8 cellular contexts compared by ENCODE assay signal in genomic region chr5:181259974-181260719, GRCh38.
DNase-seq lines count a peak whose midpoint lies in the region; ATAC-seq, FAIRE-seq and TF ChIP-seq lines count a peak whose summit lies in the region.

No MANE protein-coding gene starts in this region.

- no peak for TF ChIP-seq POLR2A in H54 (IDR thresholded peaks at IDR 0.05; ENCODE audit: low read depth, low read length)

- H3K4me1 ChIP-seq in BLaER1 treated with 17β-estradiol and CSF1 and Interleukin-3, amounts not matched to agents 10 nM and 100 nM = peaks cover 41 to 60% (median 50%) of the 10 kb centered on the region in 10 experiments

- no peak for ATAC-seq in HG02798 (IDR thresholded peaks at IDR 0.05; ENCODE audit: poor library complexity, unreplicated experiment)

- H3K36me3 Mint-ChIP-seq in dendritic cell treated with granulocyte-macrophage colony-stimulating factor and Interleukin-4, amounts not matched to agents 40 ng/mL and 50 ng/mL, for 4 days (ENCODE audit: low read depth) = peaks cover 72% of the 10 kb centered on the region
- peaks cover 26% of the 10 kb centered on the region for H3K36me3 Mint-ChIP-seq in nephron (ENCODE audit: low read depth)

- peak overlapping the region; percentile 99 to 100 (median 100) for H3K9ac ChIP-seq in BLaER1 treated with 17β-estradiol and CSF1 and Interleukin-3, amounts not matched to agents 10 nM and 100 nM

- H4K20me1 ChIP-seq in BLaER1 treated with 17β-estradiol and CSF1 and Interleukin-3, amounts not matched to agents 10 nM and 100 nM = peaks cover 40 to 63% (median 52%) of the 10 kb centered on the region in 11 experiments; a peak in 20 of 22 replicates

- H3K27ac ChIP-seq in BLaER1 treated with 17β-estradiol and CSF1 and Interleukin-3, amounts not matched to agents 10 nM and 100 nM = peak overlapping the region; percentile 98 to 100 (median 100)
- peak overlapping the region; percentile 99 for H3K27ac ChIP-seq in KOPT-K1 (ENCODE audit: low read depth, low read length, poor library complexity, severe bottlenecking)

- intact Hi-C loops in dendritic cell treated with granulocyte-macrophage colony-stimulating factor and Interleukin-4, amounts not matched to agents 40 ng/mL and 50 ng/mL, for 4 days (cut with micrococcal nuclease) = loop anchor here (5.0 kb wide), 3 partner anchors 38 to 388 kb away; partner anchors contain the start of gene TRIM41

- no peaks in the 10 kb centered on the region for H3K27me3 Mint-ChIP-seq in dendritic cell treated with granulocyte-macrophage colony-stimulating factor and Interleukin-4, amounts not matched to agents 40 ng/mL and 50 ng/mL, for 4 days
- H3K27me3 Mint-ChIP-seq in nephron (ENCODE audit: low read depth) = no peaks in the 10 kb centered on the region

- no peaks in the 10 kb centered on the region for H3K27me3 ChIP-seq in BLaER1 treated with 17β-estradiol and CSF1 and Interleukin-3, amounts not matched to agents 10 nM and 100 nM

- FAIRE-seq in H54 (lab: Jason Lieb, UNC) = no peak

- no peak for DNase-seq in NOMO-1 treated with DMSO at 0.1 percent for 48 hours (lab: John Stamatoyannopoulos, UW; ENCODE audit: unreplicated experiment)
- DNase-seq in H54 (ENCODE audit: insufficient read length, low spot score) = no peak
- no peak for DNase-seq in GM20000 (ENCODE audit: low spot score)

- peak overlapping the region; percentile 93 to 100 (median 99) for H3K4me2 ChIP-seq in BLaER1 treated with 17β-estradiol and CSF1 and Interleukin-3, amounts not matched to agents 10 nM and 100 nM

- H3K9me3 Mint-ChIP-seq in dendritic cell treated with granulocyte-macrophage colony-stimulating factor and Interleukin-4, amounts not matched to agents 40 ng/mL and 50 ng/mL, for 4 days = no peaks in the 10 kb centered on the region
- no peaks in the 10 kb centered on the region for H3K9me3 Mint-ChIP-seq in nephron

- peak overlapping the region; percentile 90 for H3K27ac Mint-ChIP-seq in dendritic cell treated with granulocyte-macrophage colony-stimulating factor and Interleukin-4, amounts not matched to agents 40 ng/mL and 50 ng/mL, for 4 days
- peak overlapping the region; percentile 96 to 99 (median 97) for H3K27ac Mint-ChIP-seq in nephron

- peaks cover 42% of the 10 kb centered on the region for H3K4me1 Mint-ChIP-seq in dendritic cell treated with granulocyte-macrophage colony-stimulating factor and Interleukin-4, amounts not matched to agents 40 ng/mL and 50 ng/mL, for 4 days (ENCODE audit: low read depth)
- H3K4me1 Mint-ChIP-seq in nephron = peaks cover 54% of the 10 kb centered on the region

- TF ChIP-seq CTCF in nephron (IDR thresholded peaks at IDR 0.05; ENCODE audit: unreplicated experiment in 3 of 3) = no peak
- no peak for TF ChIP-seq CTCF in GM20000 (IDR thresholded peaks at IDR 0.05; ENCODE audit: extremely low read depth, missing control alignments)

- H3K4me3 ChIP-seq in BLaER1 treated with 17β-estradiol and CSF1 and Interleukin-3, amounts not matched to agents 10 nM and 100 nM = peak overlapping the region; percentile 73 to 96 (median 92)

- H3K36me3 ChIP-seq in BLaER1 treated with 17β-estradiol and CSF1 and Interleukin-3, amounts not matched to agents 10 nM and 100 nM = peaks cover 38 to 58% (median 44%) of the 10 kb centered on the region in 11 experiments
- peaks cover 48% of the 10 kb centered on the region for H3K36me3 ChIP-seq in KOPT-K1 (ENCODE audit: insufficient read depth, low read length)

- H3K9me3 ChIP-seq in BLaER1 treated with 17β-estradiol and CSF1 and Interleukin-3, amounts not matched to agents 10 nM and 100 nM (replicated peaks in 1 of 11) = no peaks in the 10 kb centered on the region
- no peaks in the 10 kb centered on the region for H3K9me3 ChIP-seq in KOPT-K1 (ENCODE audit: insufficient read depth, low read length, poor library complexity, severe bottlenecking)

- H3K4me3 Mint-ChIP-seq in dendritic cell treated with granulocyte-macrophage colony-stimulating factor and Interleukin-4, amounts not matched to agents 40 ng/mL and 50 ng/mL, for 4 days = peak overlapping the region; percentile 85
- peak overlapping the region; percentile 95 to 100 (median 98) for H3K4me3 Mint-ChIP-seq in nephron
